8 cellular contexts compared by ENCODE assay signal in genomic region chr11:95337175-95337957, GRCh38.
A peak's percentile ranks its signal among the peaks of the same experiment; 100 is the strongest.
DNase-seq lines count a peak whose midpoint lies in the region; ATAC-seq, FAIRE-seq and TF ChIP-seq lines count a peak whose summit lies in the region.

No MANE protein-coding gene starts in this region.

- in situ Hi-C loops in HepG2 (cut with HindIII; ENCODE audit: extremely low pct_ligation_motif_present, low pct_unique_long_range_greater_than_20kb), result no loop called here

- no peak overlapping the region for H3K4me2 ChIP-seq in HepG2 (ENCODE audit: low read depth, low read length)

- BruUV-seq in HepG2 (replicated peaks; lab: Mats Ljungman, UMichigan), result no TSS peak

- intact Hi-C loops in HepG2 (cut with micrococcal nuclease; ENCODE audit: unreplicated experiment) (no loop called here), left colon (cut with DNase I, micrococcal nuclease) (loop anchor here in 1 of 2 donors (5.0 kb wide), 1 partner anchor 105 kb away; the partner anchor contains the start of gene SESN3)

- POLR2A ChIA-PET in HepG2 (lab: Yijun Ruan, JAX), result no interaction called here

- DNase-seq in HepG2 (ENCODE audit: low spot score) (no peak), SJCRH30 (peak; percentile 14 to 43), left colon (peak; percentile 31 to 51), cortex of kidney (lab: John Stamatoyannopoulos, UW) (no peak)
- DNase-seq in central memory CD4-positive, alpha-beta T cell, result peak; percentile 24
- peak; percentile 28 to 40 for DNase-seq in stimulated activated CD4-positive, alpha-beta T cell treated with anti-CD3 and anti-CD28 coated beads, Interleukin-2, amount 100 ng/mL, for 48 hours

- 64% methylated on average over 14 of the region's 14 CpGs for WGBS in liver
- WGBS in HepG2 (ENCODE audit: low lambda C conversion rate), result 63% methylated on average over 14 of the region's 14 CpGs

- no peaks in the 10 kb centered on the region for H3K79me2 ChIP-seq in HepG2 (ENCODE audit: insufficient read depth, low read length)

- no peak overlapping the region for H3K4me3 ChIP-seq in liver (ENCODE audit: low read depth in 1 of 3, low read length in 3 of 3)
- H3K4me3 ChIP-seq in HepG2 (replicated peaks in 1 of 3; ENCODE audit: insufficient read depth in 1 of 3, low read depth in 2 of 3, low read length in 3 of 3), result no peak overlapping the region
- H3K4me3 ChIP-seq in SJCRH30, result peak overlapping the region; percentile 20

- H3K9ac ChIP-seq in liver (ENCODE audit: low read depth in 1 of 2, low read length in 2 of 2) (peak overlapping the region in 1 of 2 donors; percentile 43), HepG2 (ENCODE audit: insufficient read depth, low read depth, low read length) (no peak overlapping the region)

- no peak overlapping the region for H2AFZ ChIP-seq in HepG2 (ENCODE audit: low read length)

- H3K4me1 ChIP-seq in liver (ENCODE audit: control insufficient read depth in 4 of 4, insufficient read depth in 4 of 4, low read length in 3 of 4) (peaks cover 5 to 27% (median 24%) of the 10 kb centered on the region in 4 donors), HepG2 (ENCODE audit: insufficient read depth, low read length) (no peaks in the 10 kb centered on the region), SJCRH30 (peaks cover 10% of the 10 kb centered on the region; the same call in 1 of the 2 replicates)

- no peak for TF ChIP-seq RAD21 in liver (IDR thresholded peaks at IDR 0.05)
- TF ChIP-seq RAD21 in HepG2 (CRISPR knock-in tag; IDR thresholded peaks at IDR 0.05), result no peak

- CTCF ChIA-PET in HepG2 (lab: Yijun Ruan, JAX; ENCODE audit: low intra/inter-chr PET ratio, low total read pairs), result no interaction called here

- FAIRE-seq in HepG2 (lab: Jason Lieb, UNC), result no peak

- H3K27ac ChIP-seq in liver (ENCODE audit: low read depth in 1 of 2, low read length in 2 of 2), result peak overlapping the region; percentile 55 to 68
- H3K27ac ChIP-seq in HepG2 (ENCODE audit: extremely low read length, insufficient read depth, low read length), result no peak overlapping the region
- no peak overlapping the region for H3K27ac ChIP-seq in SJCRH30

- H4K20me1 ChIP-seq in HepG2 (ENCODE audit: insufficient read depth, low read length), result no peaks in the 10 kb centered on the region

- TF ChIP-seq CTCF in liver (IDR thresholded peaks at IDR 0.05; ENCODE audit: low read depth, low read length, missing input control), result no peak
- TF ChIP-seq CTCF in HepG2 (CRISPR knock-in tag; IDR thresholded peaks at IDR 0.05), result no peak

- H3K9me3 ChIP-seq in liver (ENCODE audit: control insufficient read depth in 4 of 4, low read length in 3 of 4) (no peaks in the 10 kb centered on the region), HepG2 (ENCODE audit: low read length) (no peaks in the 10 kb centered on the region), SJCRH30 (replicated peaks) (no peaks in the 10 kb centered on the region)

- ATAC-seq in HepG2 (no peak), HG03103 (IDR thresholded peaks at IDR 0.05; ENCODE audit: low read depth, unreplicated experiment) (peak; percentile 84), left colon (peak; percentile 24)

- no peak for TF ChIP-seq EP300 in HepG2 (IDR thresholded peaks at IDR 0.05; ENCODE audit: low read depth in 2 of 2, low read length in 2 of 2)
- no peak for TF ChIP-seq EP300 in HepG2 (CRISPR knock-in tag; IDR thresholded peaks at IDR 0.05; ENCODE audit: borderline replicate concordance)

- no peaks in the 10 kb centered on the region for H3K36me3 ChIP-seq in liver (ENCODE audit: control insufficient read depth in 4 of 4, insufficient read depth in 3 of 4, low read depth in 1 of 4, low read length in 3 of 4)
- H3K36me3 ChIP-seq in HepG2 (replicated peaks in 1 of 2; ENCODE audit: control insufficient read depth in 1 of 2, insufficient read depth in 2 of 2, low read length in 2 of 2), result no peaks in the 10 kb centered on the region
- H3K36me3 ChIP-seq in SJCRH30, result no peaks in the 10 kb centered on the region

- no peak for TF ChIP-seq POLR2A in HepG2 (IDR thresholded peaks at IDR 0.05; ENCODE audit: insufficient read depth in 1 of 2, low read depth in 2 of 2, low read length in 2 of 2)

- H3K27me3 ChIP-seq in liver (ENCODE audit: control insufficient read depth in 4 of 4, insufficient read depth in 4 of 4, low read length in 3 of 4) (no peaks in the 10 kb centered on the region), HepG2 (ENCODE audit: control insufficient read depth in 1 of 2, insufficient read depth in 2 of 2, low read length in 2 of 2) (no peaks in the 10 kb centered on the region), SJCRH30 (no peaks in the 10 kb centered on the region)

TF ChIP-seq in liver, 16 proteins besides CTCF, POLR2A, EP300 and RAD21 (continues in another document):
- TF ChIP-seq SP1 (IDR thresholded peaks at IDR 0.05) (no peak), HNF4A (conservative IDR thresholded peaks at IDR 0.05) (no peak), ATF3 (IDR thresholded peaks at IDR 0.05) (no peak), RXRA (IDR thresholded peaks at IDR 0.05) (no peak), HNF4G (IDR thresholded peaks at IDR 0.05) (no peak), EGR1 (IDR thresholded peaks at IDR 0.05; ENCODE audit: low read depth in 2 of 2) (no peak), ZBTB33 (IDR thresholded peaks at IDR 0.05) (no peak), FOXA2 (IDR thresholded peaks at IDR 0.05) (no peak), MAX (IDR thresholded peaks at IDR 0.05) (no peak), YY1 (IDR thresholded peaks at IDR 0.05) (no peak), JUND (IDR thresholded peaks at IDR 0.05) (no peak), GABPA (IDR thresholded peaks at IDR 0.05 in 1 of 2, conservative IDR thresholded peaks at IDR 0.05 in 1 of 2) (no peak), TAF1 (conservative IDR thresholded peaks at IDR 0.05) (no peak)

TF ChIP-seq in HepG2, 621 proteins besides CTCF, POLR2A, EP300 and RAD21:
- TF ChIP-seq HOXA7 (CRISPR knock-in tag; IDR thresholded peaks at IDR 0.05), result no peak
- no peak for TF ChIP-seq CEBPB (IDR thresholded peaks at IDR 0.05; ENCODE audit: borderline replicate concordance, low read depth, low read length)
- TF ChIP-seq ZNF501 (CRISPR knock-in tag; IDR thresholded peaks at IDR 0.05), result no peak
- no peak for TF ChIP-seq ZSCAN30 (CRISPR knock-in tag; IDR thresholded peaks at IDR 0.05)
- no peak for TF ChIP-seq ZNF749 (CRISPR knock-in tag; IDR thresholded peaks at IDR 0.05; ENCODE audit: borderline replicate concordance)
- TF ChIP-seq TAF1 (CRISPR knock-in tag; IDR thresholded peaks at IDR 0.05), result no peak
- no peak for TF ChIP-seq HNRNPUL1 (IDR thresholded peaks at IDR 0.05; ENCODE audit: low read depth, low read length)
- no peak for TF ChIP-seq ZNF17 (CRISPR knock-in tag; IDR thresholded peaks at IDR 0.05)
- TF ChIP-seq NFYC (CRISPR knock-in tag; IDR thresholded peaks at IDR 0.05), result no peak
- TF ChIP-seq JUNB (CRISPR knock-in tag; IDR thresholded peaks at IDR 0.05; ENCODE audit: borderline replicate concordance), result no peak
- no peak for TF ChIP-seq HOXA5 (CRISPR knock-in tag; IDR thresholded peaks at IDR 0.05)
- no peak for TF ChIP-seq ZNF205 (CRISPR knock-in tag; IDR thresholded peaks at IDR 0.05)
- TF ChIP-seq CBX1 (IDR thresholded peaks at IDR 0.05; ENCODE audit: low read depth), result no peak
- no peak for TF ChIP-seq HMG20B (CRISPR knock-in tag; conservative IDR thresholded peaks at IDR 0.05)
- TF ChIP-seq PAX8 (CRISPR knock-in tag; IDR thresholded peaks at IDR 0.05; ENCODE audit: borderline replicate concordance), result no peak
- TF ChIP-seq MIER2 (CRISPR knock-in tag; IDR thresholded peaks at IDR 0.05), result no peak

Comparison
In these comparisons a context has a peak if more than half of its experiments do, and no peak if none do; other contexts are left out.
1. H3K27ac ChIP-seq: peak in liver (2 of 2); none in HepG2 (single experiment) and SJCRH30 (single experiment).
2. DNase-seq: peak in SJCRH30 (2 of 2), central memory CD4-positive, alpha-beta T cell (single experiment), left colon (2 of 2) and stimulated activated CD4-positive, alpha-beta T cell treated with anti-CD3 and anti-CD28 coated beads, Interleukin-2, amount 100 ng/mL, for 48 hours (2 of 2); none in HepG2 (single experiment) and cortex of kidney (single experiment).